In genomic region chr6:26521485-26522391, GRCh38 we compare ENCODE assay signal across 9 cellular contexts. TPM values are rescaled to one million over a fixed set of nuclear protein-coding genes. Genes with fewer than 3 reads are reported as not detected.
A peak's percentile ranks its signal among the peaks of the same experiment; 100 is the strongest.
DNase-seq lines count a peak whose midpoint lies in the region; ATAC-seq and TF ChIP-seq lines count a peak whose summit lies in the region.
"Had no signal": no experiment of that assay in that cellular context is flagged by ENCODE, and none has a peak within 500 bp of the region (broad histone marks: within the 10 kb centered on the region; RNA-seq: fewer than 3 reads in every experiment).

No MANE protein-coding gene starts in this region.

- H3K27ac Mint-ChIP-seq in CD8-positive, alpha-beta memory T cell: peak overlapping the region; percentile 49 to 97 (median 92)
- peak overlapping the region; percentile 93 for H3K27ac Mint-ChIP-seq in activated naive CD8-positive, alpha-beta T cell treated with anti-CD3 and anti-CD28 coated beads, Interleukin-2, amount 50 U/mL, for 24 hours

- no peaks in the 10 kb centered on the region for H3K27me3 ChIP-seq in CD8-positive, alpha-beta memory T cell (ENCODE audit: insufficient read depth, low read length, poor library complexity, severe bottlenecking)
- H3K27me3 ChIP-seq in heart left ventricle: no peaks in the 10 kb centered on the region
- no peaks in the 10 kb centered on the region for H3K27me3 ChIP-seq in upper lobe of left lung

- WGBS in heart left ventricle, 4 donors: 3 to 8% (median 6%) methylated on average over 59 to 76 of the region's 76 CpGs
- 7 to 10% methylated on average over 25 to 64 of the region's 76 CpGs for WGBS in upper lobe of left lung, 2 donors

- peak overlapping the region; percentile 57 for H3K4me3 ChIP-seq in CD8-positive, alpha-beta memory T cell (ENCODE audit: low read length)
- peak overlapping the region; percentile 28 to 76 (median 62) for H3K4me3 ChIP-seq in heart left ventricle
- H3K4me3 ChIP-seq in upper lobe of left lung: peak overlapping the region; percentile 42 to 64 (median 53)

- H3K4me1 ChIP-seq in CD8-positive, alpha-beta memory T cell (ENCODE audit: insufficient read depth, low read length): peaks cover 7% of the 10 kb centered on the region
- peaks cover 0 to 39% (median 10%) of the 10 kb centered on the region in 12 donors for H3K4me1 ChIP-seq in heart left ventricle
- H3K4me1 ChIP-seq in upper lobe of left lung: peaks cover 4 to 19% (median 14%) of the 10 kb centered on the region in 4 donors

- no peaks in the 10 kb centered on the region for H3K9me3 ChIP-seq in CD8-positive, alpha-beta memory T cell (ENCODE audit: low read length)
- H3K9me3 ChIP-seq in heart left ventricle (no peaks in the 10 kb centered on the region), upper lobe of left lung (no peaks in the 10 kb centered on the region)

- peak; percentile 50 to 78 (median 70) for DNase-seq in CD8-positive, alpha-beta memory T cell
- DNase-seq in HS-27A (ENCODE audit: low read depth) (peak; percentile 64), heart left ventricle (peak; percentile 86 to 93 (median 89)), posterior cingulate gyrus (peak; percentile 37 to 95 (median 54)), upper lobe of left lung (peak; percentile 90 to 96)
- peak; percentile 77 for DNase-seq in activated naive CD8-positive, alpha-beta T cell treated with anti-CD3 and anti-CD28 coated beads, Interleukin-2, amount 50 U/mL, for 24 hours

- peak in 1 of 2 donors; percentile 43 for TF ChIP-seq POLR2A in heart left ventricle (IDR thresholded peaks at IDR 0.05)
- TF ChIP-seq POLR2A in upper lobe of left lung (IDR thresholded peaks at IDR 0.05): peak in 2 of 4 donors; percentile 52 to 75

- TF ChIP-seq EP300 in upper lobe of left lung (IDR thresholded peaks at IDR 0.05): no peak

- peaks cover 0 to 7% (median 0%) of the 10 kb centered on the region in 3 donors for H3K36me3 Mint-ChIP-seq in CD8-positive, alpha-beta memory T cell
- H3K36me3 Mint-ChIP-seq in activated naive CD8-positive, alpha-beta T cell treated with anti-CD3 and anti-CD28 coated beads, Interleukin-2, amount 50 U/mL, for 24 hours (ENCODE audit: low read depth): peaks cover 4% of the 10 kb centered on the region

- H3K4me3 Mint-ChIP-seq in CD8-positive, alpha-beta memory T cell: peak overlapping the region; percentile 76 to 97 (median 88)
- H3K4me3 Mint-ChIP-seq in activated naive CD8-positive, alpha-beta T cell treated with anti-CD3 and anti-CD28 coated beads, Interleukin-2, amount 50 U/mL, for 24 hours: peak overlapping the region; percentile 85

- POLR2A ChIA-PET in CD8-positive, alpha-beta memory T cell (lab: Charles Lee): interaction anchor here (1.1 to 3.5 kb wide), 4 partner anchors 11 to 48 kb away, joined by 3 to 43 read pairs (median 8); partner anchors contain the start of gene HMGN4

- peak; percentile 13 to 75 (median 53) for TF ChIP-seq CTCF in heart left ventricle (IDR thresholded peaks at IDR 0.05)
- peak in 5 of 6 experiments; percentile 46 to 61 (median 48) for TF ChIP-seq CTCF in upper lobe of left lung (IDR thresholded peaks at IDR 0.05)

- H3K36me3 ChIP-seq in CD8-positive, alpha-beta memory T cell (ENCODE audit: insufficient read depth, low read length): no peaks in the 10 kb centered on the region
- no peaks in the 10 kb centered on the region for H3K36me3 ChIP-seq in heart left ventricle
- no peaks in the 10 kb centered on the region for H3K36me3 ChIP-seq in upper lobe of left lung

- H3K27me3 Mint-ChIP-seq in CD8-positive, alpha-beta memory T cell: peaks cover 0 to 7% of the 10 kb centered on the region in 2 donors
- peaks cover 2% of the 10 kb centered on the region for H3K27me3 Mint-ChIP-seq in activated naive CD8-positive, alpha-beta T cell treated with anti-CD3 and anti-CD28 coated beads, Interleukin-2, amount 50 U/mL, for 24 hours

- peaks cover 31 to 44% (median 33%) of the 10 kb centered on the region in 3 donors for H3K4me1 Mint-ChIP-seq in CD8-positive, alpha-beta memory T cell
- peaks cover 35% of the 10 kb centered on the region for H3K4me1 Mint-ChIP-seq in activated naive CD8-positive, alpha-beta T cell treated with anti-CD3 and anti-CD28 coated beads, Interleukin-2, amount 50 U/mL, for 24 hours

- peak overlapping the region; percentile 84 for H3K27ac ChIP-seq in CD8-positive, alpha-beta memory T cell (ENCODE audit: low read depth, low read length)
- peak overlapping the region; percentile 89 to 99 (median 95) for H3K27ac ChIP-seq in heart left ventricle
- H3K27ac ChIP-seq in upper lobe of left lung: peak overlapping the region; percentile 96 to 100 (median 97)

- H3K9me3 Mint-ChIP-seq in CD8-positive, alpha-beta memory T cell: peaks cover 0 to 3% (median 0%) of the 10 kb centered on the region in 5 donors
- no peaks in the 10 kb centered on the region for H3K9me3 Mint-ChIP-seq in activated naive CD8-positive, alpha-beta T cell treated with anti-CD3 and anti-CD28 coated beads, Interleukin-2, amount 50 U/mL, for 24 hours

- ATAC-seq in GM19467 (IDR thresholded peaks at IDR 0.05; ENCODE audit: unreplicated experiment) (peak; percentile 66), SK-N-SH treated with all-trans-retinoic acid at 6 μM for 48 hours (peak; percentile 89), heart left ventricle (peak; percentile 88 to 95 (median 94)), upper lobe of left lung (ENCODE audit: low FRiP score in 2 of 2) (peak; percentile 95 to 96)
- ATAC-seq in activated naive CD8-positive, alpha-beta T cell treated with anti-CD3 and anti-CD28 coated beads, Interleukin-2, amount 50 U/mL, for 24 hours: peak; percentile 91

- CTCF ChIA-PET in CD8-positive, alpha-beta memory T cell (lab: Charles Lee): interaction anchor here (1.3 to 3.5 kb wide), 6 partner anchors 12 to 180 kb away, joined by 3 to 25 read pairs (median 3); partner anchors contain the start of gene HMGN4

- intact Hi-C loops in heart left ventricle (cut with DNase I): loop anchor here in 9 of 10 donors (1.0 to 5.0 kb wide), 10 partner anchors 15 to 154 kb away; partner anchors contain the start of genes BTN2A1 (in 2 of the 9) and BTN3A2 (in 1 of the 9)
- intact Hi-C loops in posterior cingulate gyrus (cut with DNase I): loop anchor here (2.0 to 10.0 kb wide), 2 partner anchors 17 to 67 kb away; partner anchors contain the start of genes BTN2A1 and HMGN4

TF ChIP-seq in SK-N-SH treated with all-trans-retinoic acid at 6 μM for 48 hours, 23 proteins besides CTCF, POLR2A, EP300 and RAD21:
- TF ChIP-seq ZNF565 (CRISPR knock-in tag; conservative IDR thresholded peaks at IDR 0.05; ENCODE audit: low read depth): no peak
- no peak for TF ChIP-seq TCF4 (CRISPR knock-in tag; IDR thresholded peaks at IDR 0.05; ENCODE audit: borderline replicate concordance)
- TF ChIP-seq ESRRG (CRISPR knock-in tag; IDR thresholded peaks at IDR 0.05): no peak
- TF ChIP-seq RARB (CRISPR knock-in tag; IDR thresholded peaks at IDR 0.05): no peak
- TF ChIP-seq OSR1 (CRISPR knock-in tag; IDR thresholded peaks at IDR 0.05): no peak
- TF ChIP-seq POU6F1 (CRISPR knock-in tag; IDR thresholded peaks at IDR 0.05; ENCODE audit: borderline replicate concordance, low read depth): no peak
- no peak for TF ChIP-seq CREB5 (CRISPR knock-in tag; IDR thresholded peaks at IDR 0.05; ENCODE audit: low read depth)
- TF ChIP-seq ISL1 (CRISPR knock-in tag; IDR thresholded peaks at IDR 0.05): no peak
- no peak for TF ChIP-seq GLIS3 (CRISPR knock-in tag; IDR thresholded peaks at IDR 0.05)
- no peak for TF ChIP-seq PPARA (CRISPR knock-in tag; IDR thresholded peaks at IDR 0.05; ENCODE audit: borderline replicate concordance)
- TF ChIP-seq ZNF70 (CRISPR knock-in tag; IDR thresholded peaks at IDR 0.05): no peak
- no peak for TF ChIP-seq SNAI2 (CRISPR knock-in tag; IDR thresholded peaks at IDR 0.05)
- no peak for TF ChIP-seq ZFP30 (CRISPR knock-in tag; IDR thresholded peaks at IDR 0.05)
- TF ChIP-seq ZC3H10 (CRISPR knock-in tag; IDR thresholded peaks at IDR 0.05): no peak
TF ChIP-seq in SK-N-SH treated with all-trans-retinoic acid at 6 μM for 48 hours: peak in this region for 0.

RNA-seq across cellular contexts. Expression of gene HMGN4, which starts 16.4 kb away (rescaled TPM):
- total RNA-seq in CD8-positive, alpha-beta memory T cell: 10 to 100 TPM; 90.0 to 91.4 TPM
- polyA plus RNA-seq in CD8-positive, alpha-beta memory T cell: 166 TPM
- total RNA-seq in heart left ventricle: 10 to 100 TPM; 22.4 to 34.7 (median 32.1) TPM
- polyA plus RNA-seq in heart left ventricle: 10 to 100 TPM in 1 of 2 donors, 1 to 10 TPM in 1; 5.8 to 52.8 TPM
- total RNA-seq in upper lobe of left lung: 10 to 100 TPM; 35.6 to 76.7 (median 45.5) TPM

RNA-seq across cellular contexts. Expression of gene BTN1A1, which starts 21.6 kb away (rescaled TPM):
- under 1 TPM in 1 of 2 experiments, not detected in 1; 0.09 TPM for total RNA-seq in CD8-positive, alpha-beta memory T cell
- polyA plus RNA-seq in CD8-positive, alpha-beta memory T cell: not detected
- total RNA-seq in heart left ventricle: not detected
- not detected for polyA plus RNA-seq in heart left ventricle
- total RNA-seq in upper lobe of left lung: not detected
- total RNA-seq: glomerular endothelial cell had no signal

Comparison
In these comparisons a context has a peak if more than half of its experiments do, and no peak if none do; other contexts are left out.
1. Peak in every context shown above with its lines: DNase-seq, ATAC-seq, H3K4me3 ChIP-seq and H3K27ac ChIP-seq.